ENCODE assay signal across 8 cellular contexts in the genomic region with DNA sequence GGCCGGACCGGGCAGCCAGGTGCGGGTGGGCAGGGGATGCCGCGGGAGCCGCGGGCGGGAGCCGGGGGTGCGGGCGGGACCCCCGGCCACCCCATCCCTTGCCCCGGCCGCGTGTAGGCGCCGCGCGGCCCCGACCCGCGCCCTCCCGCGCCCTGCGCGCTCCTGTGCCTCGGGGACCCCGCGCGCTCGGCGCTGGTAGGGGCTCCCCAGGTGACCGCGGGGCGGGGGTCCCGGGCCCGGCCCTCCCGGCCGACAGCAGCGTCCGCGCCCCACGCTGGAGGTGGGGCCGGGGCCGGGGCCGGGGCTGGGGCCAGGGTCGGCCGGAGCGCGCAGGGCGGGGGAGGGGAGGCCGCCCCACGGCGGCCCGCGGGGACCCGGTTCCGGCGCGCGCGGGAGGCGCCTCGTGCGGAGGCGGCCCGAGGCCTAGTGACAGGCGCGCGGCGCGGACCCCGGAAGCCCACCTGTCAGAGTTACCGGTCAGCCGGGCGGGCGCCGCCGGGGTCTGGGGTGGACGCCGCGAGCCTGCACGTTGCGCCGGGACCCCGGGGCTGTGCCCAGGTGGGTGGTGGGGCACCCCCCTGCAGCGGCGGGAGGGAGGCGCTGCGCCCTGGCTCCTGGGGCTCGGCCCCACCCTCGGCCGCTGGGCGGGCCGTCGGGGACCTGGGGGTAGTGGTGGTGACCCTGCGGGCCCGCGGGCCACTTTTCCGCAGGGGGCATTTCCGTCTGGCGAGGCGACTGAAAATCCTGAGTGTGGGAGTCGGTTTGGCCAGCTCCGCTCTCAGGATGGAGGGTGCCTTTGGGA. TPM values are rescaled to one million over a fixed set of nuclear protein-coding genes. Genes with fewer than 3 reads are reported as not detected.
A peak's percentile ranks its signal among the peaks of the same experiment; 100 is the strongest.
DNase-seq lines count a peak whose midpoint lies in the region; ATAC-seq, FAIRE-seq and TF ChIP-seq lines count a peak whose summit lies in the region.

No MANE protein-coding gene starts in this region.

- H3K4me3 ChIP-seq in HCT116 (replicated peaks in 1 of 2; ENCODE audit: low read depth in 1 of 2, low read length in 2 of 2) (peak overlapping the region; percentile 71 to 79), NB4 (ENCODE audit: low read depth, low read length) (peak overlapping the region; percentile 77), GM12878 (peak overlapping the region; percentile 85), kidney (ENCODE audit: low read length in 2 of 2) (peak overlapping the region; percentile 24 to 56)

- TF ChIP-seq CTCF in HCT116 (IDR thresholded peaks at IDR 0.05 in 2 of 3, conservative IDR thresholded peaks at IDR 0.05 in 1 of 3; ENCODE audit: borderline replicate concordance in 1 of 3, insufficient read depth in 1 of 3, low read depth in 2 of 3, low read length in 2 of 3), result no peak
- TF ChIP-seq CTCF in NB4 (IDR thresholded peaks at IDR 0.05; ENCODE audit: low read depth, low read length), result no peak
- TF ChIP-seq CTCF in GM12878 (IDR thresholded peaks at IDR 0.05 in 2 of 3, conservative IDR thresholded peaks at IDR 0.05 in 1 of 3; ENCODE audit: control insufficient read depth in 2 of 3, extremely low read depth in 1 of 3, insufficient read depth in 1 of 3, low read depth in 3 of 3, low read length in 3 of 3), result no peak
- no peak for TF ChIP-seq CTCF in kidney (IDR thresholded peaks at IDR 0.05; ENCODE audit: borderline replicate concordance, extremely low read depth, insufficient read depth)

- in situ Hi-C loops in GM12878 (cut with MboI), result no loop called here

- H2AFZ ChIP-seq in HCT116 (ENCODE audit: low read depth, low read length, poor library complexity, severe bottlenecking), result no peak overlapping the region
- H2AFZ ChIP-seq in GM12878 (ENCODE audit: control insufficient read depth, low read depth, low read length), result peak overlapping the region; percentile 31

- H3K36me3 ChIP-seq in HCT116 (ENCODE audit: control insufficient read depth in 1 of 2, insufficient read depth in 2 of 2, low read length in 2 of 2) (peaks cover 10 to 36% of the 10 kb centered on the region in 2 experiments), GM12878 (ENCODE audit: control insufficient read depth in 2 of 2, insufficient read depth in 2 of 2, low read length in 1 of 2) (peaks cover 1 to 7% of the 10 kb centered on the region in 2 experiments; a peak in 2 of 4 replicates), kidney (ENCODE audit: control insufficient read depth in 1 of 2, insufficient read depth in 2 of 2, low read length in 2 of 2) (peaks cover 6 to 12% of the 10 kb centered on the region in 2 donors)

- TF ChIP-seq POLR2A in GM18505 (IDR thresholded peaks at IDR 0.05; ENCODE audit: borderline replicate concordance, extremely low read depth, insufficient read depth, insufficient read length) (no peak), HCT116 (IDR thresholded peaks at IDR 0.05; ENCODE audit: borderline replicate concordance, extremely low read depth, insufficient read depth, insufficient read length) (no peak), NB4 (IDR thresholded peaks at IDR 0.05; ENCODE audit: extremely low read depth, insufficient read length) (no peak), GM12878 (IDR thresholded peaks at IDR 0.05; ENCODE audit: low read depth, low read length) (peak; percentile 53)

- SMC1A ChIA-PET in GM12878 (lab: Charles Lee; ENCODE audit: uncharacterized antibody, unreplicated experiment), result no interaction called here

- TF ChIP-seq RAD21 in HCT116 (IDR thresholded peaks at IDR 0.05; ENCODE audit: low read depth) (no peak), GM12878 (IDR thresholded peaks at IDR 0.05; ENCODE audit: insufficient read depth, low read depth, low read length) (no peak)

- no peaks in the 10 kb centered on the region for H3K9me3 ChIP-seq in HCT116 (ENCODE audit: control insufficient read depth in 1 of 2, insufficient read depth in 1 of 2, low read depth in 1 of 2, low read length in 2 of 2)
- no peaks in the 10 kb centered on the region for H3K9me3 ChIP-seq in GM12878 (replicated peaks; ENCODE audit: control insufficient read depth, insufficient read depth, low read length)
- H3K9me3 ChIP-seq in kidney (ENCODE audit: control insufficient read depth in 1 of 2, low read length in 2 of 2), result no peaks in the 10 kb centered on the region

- RAD21 ChIA-PET in HCT116 (lab: Charles Lee; ENCODE audit: low non-redundant PET in 1 of 2, low total read pairs in 2 of 2, uncharacterized antibody in 2 of 2, unreplicated experiment in 2 of 2) (no interaction called here), GM12878 (lab: Charles Lee; ENCODE audit: unreplicated experiment) (interaction anchor here (0.7 kb wide), 2 partner anchors 31 to 654 kb away, joined by 3 read pairs; no protein-coding TSS in a partner anchor)

- H3K27ac ChIP-seq in HCT116 (ENCODE audit: low read depth, low read length) (peak overlapping the region; percentile 87), GM12878 (ENCODE audit: control insufficient read depth, insufficient read depth) (peak overlapping the region; percentile 71), kidney (ENCODE audit: low read depth in 2 of 2, low read length in 2 of 2) (no peak overlapping the region)

- under 1% methylated on average over 30 of the region's 105 CpGs for WGBS in GM12878 (ENCODE audit: insufficient coverage, insufficient replicate concordance, low lambda C conversion rate, missing lambda C conversion rate)

- H3K4me1 ChIP-seq in HCT116 (ENCODE audit: control insufficient read depth in 1 of 2, insufficient read depth in 2 of 2, low read length in 2 of 2) (peaks cover 4 to 11% of the 10 kb centered on the region in 2 experiments; a peak in 2 of 4 replicates), GM12878 (ENCODE audit: control insufficient read depth, insufficient read depth, low read length) (peaks cover 9% of the 10 kb centered on the region), kidney (ENCODE audit: control insufficient read depth in 1 of 2, insufficient read depth in 1 of 2, low read depth in 1 of 2, low read length in 2 of 2) (peaks cover 0 to 6% of the 10 kb centered on the region in 2 donors)

- POLR2A ChIA-PET in HCT116 (lab: Charles Lee) (interaction anchor here (0.7 kb wide), 1 partner anchor 1601 kb away, joined by 4 read pairs; no protein-coding TSS in a partner anchor), GM12878 (lab: Charles Lee) (no interaction called here)

- H4K20me1 ChIP-seq in HCT116 (ENCODE audit: insufficient read depth) (peaks cover 14% of the 10 kb centered on the region; the same call in 1 of the 2 replicates), GM12878 (ENCODE audit: control insufficient read depth, insufficient read depth) (0 out of 2 replicates have a peak, but pooled peaks cover 4% of the 10 kb centered on the region)

- peaks cover 50% of the 10 kb centered on the region for H3K79me2 ChIP-seq in HCT116 (ENCODE audit: insufficient read depth, low read length)
- peaks cover 42% of the 10 kb centered on the region for H3K79me2 ChIP-seq in GM12878 (ENCODE audit: control insufficient read depth, insufficient read depth, low read length)

- CTCF ChIA-PET in HCT116 (lab: Charles Lee) (no interaction called here), GM12878 (lab: Yijun Ruan, JAX) (no interaction called here)

- H3K4me2 ChIP-seq in HCT116 (ENCODE audit: low read length), result peak overlapping the region; percentile 69
- peak overlapping the region; percentile 85; the same call in 1 of the 2 replicates for H3K4me2 ChIP-seq in GM12878 (ENCODE audit: control insufficient read depth, insufficient read depth)

- FAIRE-seq in GM12878 (lab: Jason Lieb, UNC), result no peak
- FAIRE-seq in kidney (lab: Jason Lieb, UNC), result no peak

- H3K9ac ChIP-seq in HCT116 (ENCODE audit: low read length) (peak overlapping the region; percentile 88), GM12878 (ENCODE audit: control insufficient read depth, insufficient read depth, low read length) (peak overlapping the region; percentile 78), kidney (ENCODE audit: low read length in 2 of 2) (peak overlapping the region in 1 of 2 donors; percentile 12)

- ATAC-seq in GM18505 (IDR thresholded peaks at IDR 0.05; ENCODE audit: unreplicated experiment) (peak; percentile 39), HCT116 (peak; percentile 41), GM12878 (peak; percentile 72)

- H3K27me3 ChIP-seq in HCT116 (ENCODE audit: insufficient read depth, low read length) (no peaks in the 10 kb centered on the region), GM12878 (replicated peaks in 1 of 2; ENCODE audit: control insufficient read depth in 2 of 2, insufficient read depth in 2 of 2, low read length in 1 of 2) (no peaks in the 10 kb centered on the region)

- intact Hi-C loops in HCT116 (cut with micrococcal nuclease) (no loop called here), GM12878 (cut with micrococcal nuclease; ENCODE audit: unreplicated experiment) (loop anchor here (5.0 to 10.0 kb wide), 3 partner anchors 93 to 378 kb away; a partner anchor contains a TSS), kidney (cut with DNase I) (no loop called here)

- no peak for TF ChIP-seq EP300 in GM12878 (IDR thresholded peaks at IDR 0.05; ENCODE audit: borderline replicate concordance in 1 of 2, control insufficient read depth in 1 of 2, low read depth in 2 of 2, low read length in 2 of 2)

- no peaks in the 10 kb centered on the region for H3K9me2 ChIP-seq in HCT116 (ENCODE audit: insufficient read depth)

- DNase-seq in HCT116 (ENCODE audit: low read depth, low spot score) (no peak), NB4 (ENCODE audit: low read depth) (peak; percentile 64), GM12878 (ENCODE audit: low read depth, low spot score) (no peak), kidney (peak; percentile 68), GF-D8 (lab: John Stamatoyannopoulos, UW) (no peak), NCI-H2107 treated with DMSO at 0.1 percent for 48 hours (lab: John Stamatoyannopoulos, UW; ENCODE audit: unreplicated experiment) (no peak)
- DNase-seq in stimulated activated CD4-positive, alpha-beta T cell treated with anti-CD3 and anti-CD28 coated beads, Interleukin-4, amount 100 ng/mL, for 24 hours, result peak; percentile 22

- BruUV-seq in HCT116 (replicated peaks; lab: Mats Ljungman, UMichigan) (no TSS peak), GM12878 (replicated peaks; lab: Mats Ljungman, UMichigan) (no TSS peak)

RNA-seq across cellular contexts. Expression of a gene that starts 0.5 kb away (rescaled TPM):
- total RNA-seq in HCT116 (2021; ENCODE audit: unreplicated experiment), result 169 TPM
- 98.1 and 111 TPM in 2 replicates for polyA plus RNA-seq in HCT116 (2012)
- total RNA-seq in GM12878 (2013; cell fraction: nucleolus; rRNA removed), result 42.4 and 43.0 TPM in 2 replicates
- total RNA-seq in GM12878 (2014; rRNA removed), result 97.9 and 115 TPM in 2 replicates
- 95.4 and 98.3 TPM in 2 replicates for total RNA-seq in GM12878 (2014; rRNA removed; fragmentation: Illumina TruSeq; extraction: Trizol)
- 182 and 186 TPM in 2 replicates for total RNA-seq in GM12878 (2021)
- polyA plus RNA-seq in GM12878 (2011; ENCODE audit: low read depth), result 58.4 TPM
- polyA plus RNA-seq in GM12878 (2011; rRNA removed), result 139 and 163 TPM in 2 replicates
- polyA plus RNA-seq in GM12878 (2011; cell fraction: cytosol; rRNA removed), result 106 and 121 TPM in 2 replicates
- polyA plus RNA-seq in GM12878 (2011; cell fraction: nucleus; rRNA removed), result 99.3 and 112 TPM in 2 replicates
- polyA plus RNA-seq in GM12878 (2012), result 81.8 and 94.0 TPM in 2 replicates
- 182 and 225 TPM in 2 replicates for polyA plus RNA-seq in GM12878 (2014; fragmentation: Illumina TruSeq; extraction: Trizol)
- 10 to 100 TPM; 64.0 to 95.8 TPM for polyA plus RNA-seq in GM12878 (2014; fragmentation: Nextera tagmentation; extraction: Ambion mirVana)
- polyA plus RNA-seq in GM12878 (2014; rRNA removed), result 163 and 164 TPM in 2 replicates
- polyA plus RNA-seq in GM12878 (2016; fragmentation: Nextera tagmentation; extraction: Ambion mirVana), result 100 to 1,000 TPM in 1 of 2 experiments, 10 to 100 TPM in 1; 37.7 to 254 TPM
- polyA minus RNA-seq in GM12878 (2011; rRNA and poly(A)+ RNA removed), result 81.7 and 94.1 TPM in 2 replicates
- polyA minus RNA-seq in GM12878 (2011; cell fraction: cytosol; rRNA and poly(A)+ RNA removed), result 47.7 and 58.7 TPM in 2 replicates
- 15.1 and 26.8 TPM in 2 replicates for polyA minus RNA-seq in GM12878 (2011; cell fraction: nucleus; rRNA and poly(A)+ RNA removed)
- total RNA-seq in kidney, result 46.9 TPM
- 33.8 TPM for polyA plus RNA-seq in kidney (ENCODE audit: insufficient read depth, low read depth, low replicate concordance)

Comparison
In these comparisons a context has a peak if more than half of its experiments do, and no peak if none do; other contexts are left out.
1. DNase-seq: peak in NB4 (single experiment), kidney (single experiment) and stimulated activated CD4-positive, alpha-beta T cell treated with anti-CD3 and anti-CD28 coated beads, Interleukin-4, amount 100 ng/mL, for 24 hours (single experiment); none in HCT116 (single experiment), GM12878 (single experiment), GF-D8 (single experiment) and NCI-H2107 treated with DMSO at 0.1 percent for 48 hours (single experiment).
2. H3K27ac ChIP-seq: peak in HCT116 (single experiment) and GM12878 (single experiment); none in kidney (0 of 2).
3. Peak in every context shown above with its lines, with median percentiles within 50 percentile points of each other: ATAC-seq and H3K4me3 ChIP-seq.